Comparison of ENCODE assay signal across 25 cellular contexts in the genomic region with DNA sequence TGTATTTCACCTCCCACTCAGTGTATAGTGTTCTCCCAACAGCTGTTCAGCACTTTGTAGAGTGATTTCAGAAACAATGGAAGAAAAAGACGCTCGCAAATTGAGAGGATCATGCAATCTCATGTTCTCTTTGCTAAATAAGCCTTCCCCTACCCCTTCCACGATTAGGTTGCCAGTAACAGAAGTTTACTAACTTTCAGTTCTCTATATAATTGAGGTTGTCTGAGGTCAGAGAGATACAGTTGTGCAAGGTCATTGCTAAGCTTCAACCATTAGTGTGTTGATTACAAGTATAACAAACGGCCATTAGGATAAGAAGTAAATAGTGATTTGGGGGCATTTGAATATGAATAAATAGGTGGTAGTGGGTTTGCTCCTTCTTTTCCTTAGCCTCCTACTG.
"Had no signal": no experiment of that assay in that cellular context is flagged by ENCODE, and none has a peak within 500 bp of the region (broad histone marks: within the 10 kb centered on the region; RNA-seq: fewer than 3 reads in every experiment).

No MANE protein-coding gene starts in this region.

- H3K36me3 Mint-ChIP-seq: activated naive CD4-positive, alpha-beta T cell treated with anti-CD3 and anti-CD28 coated beads, Interleukin-2, amount 10 ng/mL, durations not matched to agents 7 days and 5 days; brain had no signal

- H3K9me3 ChIP-seq: tibial nerve, uterus had no signal

- DNase-seq: activated CD4-positive, alpha-beta T cell treated with anti-CD3 and anti-CD28 coated beads, Interleukin-2, amount 50 U/mL, for 1 hour; activated CD4-positive, CD25-positive, alpha-beta regulatory T cell treated with anti-CD3 and anti-CD28 coated beads, Interleukin-2, amount 50 U/mL, for 72 hours; activated CD8-positive, alpha-beta memory T cell treated with anti-CD3 and anti-CD28 coated beads for 24 hours; activated CD8-positive, alpha-beta memory T cell treated with anti-CD3 and anti-CD28 coated beads, Interleukin-2, amount 50 U/mL, for 48 hours; activated effector memory CD4-positive, alpha-beta T cell treated with Interleukin-2 at 50 U/mL for 16 hours; activated naive CD4-positive, alpha-beta T cell treated with anti-CD3 and anti-CD28 coated beads, Interleukin-2, amount 10 ng/mL, durations not matched to agents 7 days and 5 days; activated naive CD8-positive, alpha-beta T cell treated with anti-CD3 and anti-CD28 coated beads, Interleukin-2, amount 50 U/mL, for 24 hours; activated T-cell treated with anti-CD3 and anti-CD28 coated beads, Interleukin-2, amount 50 U/mL, for 48 hours; caudate nucleus; endodermal cell; foreskin fibroblast; hippocampal formation; left colon; midbrain; occipital lobe; retina; stimulated activated CD4-positive, alpha-beta T cell treated with anti-CD3 and anti-CD28 coated beads, Interleukin-12 subunit alpha, Interleukin-12 subunit beta, amount 100 ng/mL, for 4 hours; stimulated activated CD4-positive, alpha-beta T cell treated with anti-CD3 and anti-CD28 coated beads, Interleukin-1b, Interleukin-23, amount 100 ng/mL, for 48 hours; stimulated activated naive CD8-positive, alpha-beta T cell treated with anti-CD3 and anti-CD28 coated beads, Interleukin-15, Interleukin-2, amounts not matched to agents 100 U/mL and 50 U/mL, for 24 hours; substantia nigra; uterus had no signal

- H3K27ac ChIP-seq: epithelial cell of prostate, tibial nerve, uterus, VCaP had no signal

- H3K27ac Mint-ChIP-seq: activated naive CD4-positive, alpha-beta T cell treated with anti-CD3 and anti-CD28 coated beads, Interleukin-2, amount 10 ng/mL, durations not matched to agents 7 days and 5 days; activated naive CD8-positive, alpha-beta T cell treated with anti-CD3 and anti-CD28 coated beads, Interleukin-2, amount 50 U/mL, for 24 hours; brain; endodermal cell had no signal

- ATAC-seq: activated naive CD8-positive, alpha-beta T cell treated with anti-CD3 and anti-CD28 coated beads, Interleukin-2, amount 50 U/mL, for 24 hours; left colon; stimulated activated naive CD8-positive, alpha-beta T cell treated with anti-CD3 and anti-CD28 coated beads, Interleukin-15, Interleukin-2, amounts not matched to agents 100 U/mL and 50 U/mL, for 24 hours had no signal

- H3K27me3 ChIP-seq: tibial nerve, uterus had no signal

- H3K4me3 ChIP-seq: tibial nerve, uterus had no signal

- H3K4me1 Mint-ChIP-seq: activated naive CD4-positive, alpha-beta T cell treated with anti-CD3 and anti-CD28 coated beads, Interleukin-2, amount 10 ng/mL, durations not matched to agents 7 days and 5 days; activated naive CD8-positive, alpha-beta T cell treated with anti-CD3 and anti-CD28 coated beads, Interleukin-2, amount 50 U/mL, for 24 hours; endodermal cell had no signal

- H3K4me3 Mint-ChIP-seq: activated naive CD4-positive, alpha-beta T cell treated with anti-CD3 and anti-CD28 coated beads, Interleukin-2, amount 10 ng/mL, durations not matched to agents 7 days and 5 days; activated naive CD8-positive, alpha-beta T cell treated with anti-CD3 and anti-CD28 coated beads, Interleukin-2, amount 50 U/mL, for 24 hours; brain; endodermal cell had no signal

- H3K27me3 Mint-ChIP-seq: activated naive CD4-positive, alpha-beta T cell treated with anti-CD3 and anti-CD28 coated beads, Interleukin-2, amount 10 ng/mL, durations not matched to agents 7 days and 5 days; activated naive CD8-positive, alpha-beta T cell treated with anti-CD3 and anti-CD28 coated beads, Interleukin-2, amount 50 U/mL, for 24 hours had no signal

- H3K36me3 ChIP-seq: tibial nerve, uterus had no signal

- H3K4me1 ChIP-seq: tibial nerve, uterus had no signal
